In the genomic region with DNA sequence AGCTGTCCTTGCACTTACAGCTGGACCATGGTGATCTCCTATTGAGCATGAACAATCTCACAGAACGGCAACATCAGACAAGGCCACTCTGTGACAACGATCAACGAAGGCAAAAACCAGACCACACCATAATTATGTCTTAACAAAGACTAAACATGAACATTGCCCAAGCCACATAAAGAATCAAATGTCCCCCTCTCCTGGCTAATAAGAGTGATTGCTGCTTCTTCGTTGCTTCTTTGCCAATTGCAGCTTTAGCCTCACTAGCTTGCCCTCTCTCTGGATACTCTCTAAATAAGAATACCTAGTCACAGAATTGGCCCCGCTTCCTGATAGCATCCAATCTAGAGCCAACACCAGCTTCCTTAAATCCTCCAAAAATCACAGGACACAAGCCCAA, we compare ENCODE assay signal across 14 cellular contexts. TPM values are rescaled to one million over a fixed set of nuclear protein-coding genes. Genes with fewer than 3 reads are reported as not detected.
DNase-seq lines count a peak whose midpoint lies in the region; TF ChIP-seq lines count a peak whose summit lies in the region.
"Had no signal": no experiment of that assay in that cellular context is flagged by ENCODE, and none has a peak within 500 bp of the region (broad histone marks: within the 10 kb centered on the region; RNA-seq: fewer than 3 reads in every experiment).

No MANE protein-coding gene starts in this region.

- H3K27me3 ChIP-seq in osteoblast (ENCODE audit: insufficient read depth, low read length), result peaks cover 7% of the 10 kb centered on the region
- H3K27me3 ChIP-seq: BLaER1, stomach had no signal

- CTCF ChIA-PET in GM10248 (lab: Yijun Ruan, JAX), result interaction anchor here (0.7 to 2.2 kb wide), 3 partner anchors 10 to 73 kb away, joined by 3 to 4 read pairs (median 3); no protein-coding TSS in a partner anchor

- no peak overlapping the region for H2AFZ ChIP-seq in osteoblast (ENCODE audit: low read length)

- no peak overlapping the region for H3K4me2 ChIP-seq in osteoblast (ENCODE audit: insufficient read depth, low read length)
- H3K4me2 ChIP-seq: BLaER1 had no signal

- H4K20me1 ChIP-seq in osteoblast (ENCODE audit: insufficient read depth, low read length), result no peaks in the 10 kb centered on the region
- H4K20me1 ChIP-seq: BLaER1 had no signal

- no peaks in the 10 kb centered on the region for H3K9me3 ChIP-seq in osteoblast (ENCODE audit: low read depth, low read length)
- H3K9me3 ChIP-seq: BLaER1, stomach had no signal

- no peaks in the 10 kb centered on the region for H3K79me2 ChIP-seq in osteoblast (ENCODE audit: insufficient read depth, low read length)

- TF ChIP-seq CTCF in LNCAP (IDR thresholded peaks at IDR 0.05) (peak; percentile 23; the same call in 1 of the 2 replicates), cardiac fibroblast (IDR thresholded peaks at IDR 0.05; ENCODE audit: low read depth, low read length) (peak; percentile 33), osteoblast (IDR thresholded peaks at IDR 0.05; ENCODE audit: extremely low read depth, low read depth, low read length) (peak; percentile 39), GM10248 (IDR thresholded peaks at IDR 0.05; ENCODE audit: control extremely low read depth, extremely low read depth, low read depth, missing control alignments) (no peak)

- no peaks in the 10 kb centered on the region for H3K4me1 ChIP-seq in osteoblast (ENCODE audit: insufficient read depth, low read length)
- H3K4me1 ChIP-seq: BLaER1, stomach had no signal

- POLR2A ChIA-PET in GM10248 (lab: Yijun Ruan, JAX), result no interaction called here

- no peak overlapping the region for H3K27ac ChIP-seq in osteoblast (ENCODE audit: low read depth, low read length)
- H3K27ac ChIP-seq: BLaER1, stomach had no signal

- H3K4me3 ChIP-seq in cardiac fibroblast (replicated peaks in 1 of 2; ENCODE audit: low read depth in 2 of 2, low read length in 2 of 2) (no peak overlapping the region), osteoblast (ENCODE audit: insufficient read depth, low read length) (no peak overlapping the region)
- H3K4me3 ChIP-seq: BLaER1, stomach had no signal

- DNase-seq in NCI-H82 (lab: John Stamatoyannopoulos, UW) (peak; percentile 4), NCI-H82 treated with DMSO at 0.1 percent for 48 hours (lab: John Stamatoyannopoulos, UW; ENCODE audit: unreplicated experiment) (no peak), cardiac fibroblast (ENCODE audit: low read depth in 2 of 2) (peak; percentile 39 to 45), osteoblast (ENCODE audit: insufficient read length, low spot score, missing footprints) (no peak), CD1c-positive myeloid dendritic cell (ENCODE audit: extremely low spot score) (no peak), NOMO-1 treated with dmso at 0.1 percent for 144 hours (lab: John Stamatoyannopoulos, UW; ENCODE audit: unreplicated experiment) (no peak), GM10248 (ENCODE audit: extremely low spot score) (no peak)
- DNase-seq: activated CD4-positive, alpha-beta T cell treated with anti-CD3 and anti-CD28 coated beads, Interleukin-2, amount 50 U/mL, for 4 hours; effector CD8-positive, alpha-beta T cell; naive B cell; NCI-H1694 treated with DMSO at 0.1 percent for 48 hours; stomach had no signal

- no peaks in the 10 kb centered on the region for H3K36me3 ChIP-seq in osteoblast (ENCODE audit: insufficient read depth, low read length)
- H3K36me3 ChIP-seq: BLaER1, stomach had no signal

RNA-seq across cellular contexts. Expression of gene PGRMC1, which starts 41.5 kb away (rescaled TPM):
- 118 and 124 TPM in 2 replicates for total RNA-seq in osteoblast

Comparison
In these comparisons a context has a peak if more than half of its experiments do, and no peak if none do; other contexts are left out.
1. DNase-seq: peak in NCI-H82 (single experiment) and cardiac fibroblast (2 of 2); none in NCI-H82 treated with DMSO at 0.1 percent for 48 hours (single experiment), osteoblast (single experiment), CD1c-positive myeloid dendritic cell (single experiment), NOMO-1 treated with dmso at 0.1 percent for 144 hours (single experiment) and GM10248 (single experiment).